ENCODE assay signal across 23 cellular contexts in the genomic region with DNA sequence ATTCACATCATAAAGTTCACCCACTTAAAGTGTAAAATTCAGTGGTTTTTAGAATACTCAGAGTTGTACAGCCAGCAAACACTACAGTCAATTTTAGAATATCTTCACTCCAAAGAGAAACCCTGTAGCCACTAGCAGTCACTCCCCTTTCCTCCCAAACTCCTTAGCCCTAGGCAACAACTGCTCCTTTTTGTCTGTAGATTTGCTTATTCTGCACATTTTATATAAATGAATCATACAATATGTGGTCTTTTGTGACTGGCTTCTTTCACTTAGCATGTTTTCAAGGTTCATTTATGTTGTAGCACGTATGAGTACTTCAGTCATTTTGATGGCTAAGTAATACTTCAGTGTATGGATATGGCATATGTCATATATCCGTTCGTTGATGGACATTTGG.
"Had no signal": no experiment of that assay in that cellular context is flagged by ENCODE, and none has a peak within 500 bp of the region (broad histone marks: within the 10 kb centered on the region; RNA-seq: fewer than 3 reads in every experiment).

No MANE protein-coding gene starts in this region.

- H3K27me3 ChIP-seq: cardiac muscle cell, right atrium auricular region, tibial nerve, uterus had no signal

- H3K27ac ChIP-seq: cardiac muscle cell, prostate gland, right atrium auricular region, skin epidermis, tibial nerve, uterus had no signal

- H3K36me3 ChIP-seq: prostate gland, uterus had no signal

- H3K9me3 ChIP-seq: mucosa of descending colon, prostate gland, right atrium auricular region, tibial nerve, uterus had no signal

- FAIRE-seq: kidney, TTC549 had no signal

- H3K4me3 ChIP-seq: cardiac muscle cell, mucosa of descending colon, prostate gland, right atrium auricular region, skin epidermis, tibial nerve, uterus had no signal

- DNase-seq: activated CD4-positive, alpha-beta memory T cell treated with anti-CD3 and anti-CD28 coated beads for 36 hours; activated CD4-positive, alpha-beta T cell treated with anti-CD3 and anti-CD28 coated beads for 36 hours; activated gamma-delta T cell treated with Interleukin-2 at 50 U/mL for 16 hours; activated T-cell treated with anti-CD3 and anti-CD28 coated beads for 4 hours; effector memory CD8-positive, alpha-beta T cell; hypothalamus; kidney; left ventricle myocardium superior; mucosa of descending colon; naive B cell; T-helper 2 cell; uterus had no signal

- H3K4me3 Mint-ChIP-seq: activated CD4-positive, alpha-beta memory T cell treated with anti-CD3 and anti-CD28 coated beads for 36 hours; activated CD4-positive, alpha-beta T cell treated with anti-CD3 and anti-CD28 coated beads for 36 hours; activated naive CD8-positive, alpha-beta T cell; activated T-helper 1 cell treated with anti-CD3 and anti-CD28 coated beads, Interleukin-12 subunit alpha, Interleukin-12 subunit beta, Interleukin-2, Interleukin-4 antibody, amounts not matched to agents 30 ng/mL and 10 ng/mL and 1 ng/mL, durations not matched to agents 14 hours and 24 hours and 36 hours; effector memory CD8-positive, alpha-beta T cell; memory B cell; naive B cell; stimulated activated naive CD8-positive, alpha-beta T cell treated with anti-CD3 and anti-CD28 coated beads, Interleukin-15, Interleukin-2, amounts not matched to agents 100 ng/mL and 50 ng/mL, for 24 hours; WTC11 had no signal

- H3K4me1 ChIP-seq: prostate gland, uterus had no signal

- H3K27me3 Mint-ChIP-seq: activated CD4-positive, alpha-beta memory T cell treated with anti-CD3 and anti-CD28 coated beads for 36 hours; activated CD4-positive, alpha-beta T cell treated with anti-CD3 and anti-CD28 coated beads for 36 hours; activated naive CD8-positive, alpha-beta T cell; effector memory CD8-positive, alpha-beta T cell; memory B cell; naive B cell; stimulated activated naive CD8-positive, alpha-beta T cell treated with anti-CD3 and anti-CD28 coated beads, Interleukin-15, Interleukin-2, amounts not matched to agents 100 ng/mL and 50 ng/mL, for 24 hours had no signal

- H3K9me3 Mint-ChIP-seq: activated CD4-positive, alpha-beta memory T cell treated with anti-CD3 and anti-CD28 coated beads for 36 hours; activated T-helper 1 cell treated with anti-CD3 and anti-CD28 coated beads, Interleukin-12 subunit alpha, Interleukin-12 subunit beta, Interleukin-2, Interleukin-4 antibody, amounts not matched to agents 30 ng/mL and 10 ng/mL and 1 ng/mL, durations not matched to agents 14 hours and 24 hours and 36 hours; effector memory CD8-positive, alpha-beta T cell; memory B cell; naive B cell; stimulated activated naive CD8-positive, alpha-beta T cell treated with anti-CD3 and anti-CD28 coated beads, Interleukin-15, Interleukin-2, amounts not matched to agents 100 ng/mL and 50 ng/mL, for 24 hours; WTC11 had no signal

- H3K27ac Mint-ChIP-seq: activated CD4-positive, alpha-beta memory T cell treated with anti-CD3 and anti-CD28 coated beads for 36 hours; activated CD4-positive, alpha-beta T cell treated with anti-CD3 and anti-CD28 coated beads for 36 hours; activated naive CD8-positive, alpha-beta T cell; activated T-helper 1 cell treated with anti-CD3 and anti-CD28 coated beads, Interleukin-12 subunit alpha, Interleukin-12 subunit beta, Interleukin-2, Interleukin-4 antibody, amounts not matched to agents 30 ng/mL and 10 ng/mL and 1 ng/mL, durations not matched to agents 14 hours and 24 hours and 36 hours; effector memory CD8-positive, alpha-beta T cell; memory B cell; naive B cell; stimulated activated naive CD8-positive, alpha-beta T cell treated with anti-CD3 and anti-CD28 coated beads, Interleukin-15, Interleukin-2, amounts not matched to agents 100 ng/mL and 50 ng/mL, for 24 hours; WTC11 had no signal

- ATAC-seq: activated CD4-positive, alpha-beta T cell treated with anti-CD3 and anti-CD28 coated beads for 36 hours; effector memory CD8-positive, alpha-beta T cell; left ventricle myocardium superior; mucosa of descending colon; WTC11 had no signal
